In the genomic region with DNA sequence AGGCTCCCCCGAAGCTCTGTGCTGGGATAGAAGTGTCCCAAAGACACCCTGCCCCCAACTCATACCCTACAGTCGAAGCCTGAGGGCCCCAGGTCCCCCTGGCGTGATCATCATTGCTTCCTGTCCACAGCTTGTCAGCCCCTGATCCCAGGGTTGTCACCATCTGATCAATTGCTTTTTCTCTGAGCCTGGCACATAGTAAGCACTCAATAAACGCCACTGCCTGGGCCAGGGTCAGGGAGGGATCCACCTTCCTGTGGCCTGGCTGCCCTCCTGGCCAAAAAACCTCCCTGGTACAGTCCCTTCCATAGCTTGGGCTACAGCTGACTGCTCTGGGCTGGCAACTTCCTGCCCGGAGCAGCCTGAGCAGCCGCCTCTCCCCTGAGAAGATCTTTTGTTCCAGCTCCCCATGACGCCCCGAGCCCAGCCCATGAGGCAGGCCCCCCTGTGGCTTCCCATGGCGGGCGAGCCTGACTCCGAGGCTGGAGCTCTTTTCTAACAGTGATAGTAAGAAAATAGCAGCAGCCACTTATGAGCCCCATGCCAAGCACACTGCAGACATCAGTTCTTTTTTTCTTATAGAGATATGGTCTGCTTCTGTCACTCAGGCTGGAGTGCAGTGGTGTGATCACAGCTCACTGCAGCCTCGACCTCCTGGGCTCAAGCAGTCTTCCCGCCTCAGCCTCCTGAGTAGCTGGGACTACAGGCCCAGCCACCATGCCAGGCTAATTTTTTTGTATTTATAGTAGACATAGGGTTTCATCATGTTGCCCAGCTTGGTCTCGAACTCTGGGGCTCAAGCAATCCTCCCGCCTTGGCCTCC, we compare ENCODE assay signal across 9 cellular contexts. TPM values are rescaled to one million over a fixed set of nuclear protein-coding genes. Genes with fewer than 3 reads are reported as not detected.
A peak's percentile ranks its signal among the peaks of the same experiment; 100 is the strongest.
DNase-seq lines count a peak whose midpoint lies in the region; ATAC-seq and TF ChIP-seq lines count a peak whose summit lies in the region.
"Had no signal": no experiment of that assay in that cellular context is flagged by ENCODE, and none has a peak within 500 bp of the region (broad histone marks: within the 10 kb centered on the region; RNA-seq: fewer than 3 reads in every experiment).

No MANE protein-coding gene starts in this region.

- no peak for TF ChIP-seq CTCF in astrocyte of the spinal cord (IDR thresholded peaks at IDR 0.05; ENCODE audit: low read depth, low read length)
- no peak for TF ChIP-seq CTCF in lower lobe of right lung (IDR thresholded peaks at IDR 0.05)

- H3K9me3 ChIP-seq in Karpas-422 (ENCODE audit: low read length) (no peaks in the 10 kb centered on the region), lower lobe of right lung (no peaks in the 10 kb centered on the region)

- H3K4me3 ChIP-seq in ACC112 (ENCODE audit: low read depth, low read length) (no peak overlapping the region), Karpas-422 (ENCODE audit: low read length) (no peak overlapping the region), astrocyte of the spinal cord (ENCODE audit: low read depth, low read length) (no peak overlapping the region), lower lobe of right lung (no peak overlapping the region)

- H3K9me2 ChIP-seq in Karpas-422 (replicated peaks; ENCODE audit: insufficient read depth, low read length), result no peaks in the 10 kb centered on the region

- DNase-seq in Karpas-422 (no peak), astrocyte of the spinal cord (ENCODE audit: low read depth, low spot score) (peak; percentile 75), lower lobe of right lung (no peak), NK-92 (lab: John Stamatoyannopoulos, UW; ENCODE audit: unreplicated experiment) (no peak)
- DNase-seq in stimulated activated CD4-positive, alpha-beta T cell treated with anti-CD3 and anti-CD28 coated beads, Interleukin-4, amount 100 ng/mL, for 1 hour, result no peak

- peaks cover 71% of the 10 kb centered on the region for H3K4me1 ChIP-seq in ACC112 (ENCODE audit: control insufficient read depth, insufficient read depth, low read length, unreplicated experiment)
- H3K4me1 ChIP-seq in Karpas-422 (ENCODE audit: low read length), result peaks cover 49% of the 10 kb centered on the region
- peaks cover 69% of the 10 kb centered on the region for H3K4me1 ChIP-seq in lower lobe of right lung

- H3K27ac ChIP-seq in ACC112 (ENCODE audit: low read depth, low read length) (peak overlapping the region; percentile 97), Karpas-422 (ENCODE audit: low read length) (peak overlapping the region; percentile 7), lower lobe of right lung (peak overlapping the region; percentile 86)
- H3K27ac ChIP-seq: VCaP had no signal

- intact Hi-C loops in lower lobe of right lung (cut with DNase I), result no loop called here

- no peak overlapping the region for H3K4me2 ChIP-seq in Karpas-422 (ENCODE audit: low read depth, low read length, poor library complexity, severe bottlenecking)

- H3K36me3 ChIP-seq in ACC112 (ENCODE audit: insufficient read depth, low read length) (peaks cover 17% of the 10 kb centered on the region; the same call in 1 of the 2 replicates), Karpas-422 (ENCODE audit: insufficient read depth, low read length) (no peaks in the 10 kb centered on the region), lower lobe of right lung (peaks cover 4% of the 10 kb centered on the region)

- no peak overlapping the region for H3K9ac ChIP-seq in Karpas-422 (ENCODE audit: low read length)

- in situ Hi-C loops in astrocyte of the spinal cord (cut with HindIII; ENCODE audit: low sequenced_read_pairs), result no loop called here

- peaks cover 92% of the 10 kb centered on the region for H3K79me2 ChIP-seq in ACC112 (ENCODE audit: control insufficient read depth, insufficient read depth, low read length, unreplicated experiment)
- H3K79me2 ChIP-seq in Karpas-422 (ENCODE audit: low read length), result peaks cover 93% of the 10 kb centered on the region

- no peak for ATAC-seq in lower lobe of right lung
- ATAC-seq in HG03469 (IDR thresholded peaks at IDR 0.05; ENCODE audit: unreplicated experiment), result no peak
- no peak for ATAC-seq in HG03139 (IDR thresholded peaks at IDR 0.05; ENCODE audit: unreplicated experiment)

- H3K27me3 ChIP-seq in ACC112 (ENCODE audit: insufficient read depth, low read length) (no peaks in the 10 kb centered on the region), Karpas-422 (ENCODE audit: low read length) (no peaks in the 10 kb centered on the region), lower lobe of right lung (ENCODE audit: low read depth) (no peaks in the 10 kb centered on the region)

- no peak overlapping the region for H2AFZ ChIP-seq in ACC112 (ENCODE audit: low read length, unreplicated experiment)
- H2AFZ ChIP-seq in Karpas-422 (ENCODE audit: low read length), result no peak overlapping the region

- H4K20me1 ChIP-seq in Karpas-422 (ENCODE audit: insufficient read depth, low read depth, low read length), result peaks cover 23% of the 10 kb centered on the region

RNA-seq across cellular contexts. Expression of a gene that starts 6.5 kb away (rescaled TPM):
- total RNA-seq in Karpas-422 (2014; rRNA removed; shearing (Covaris generic); ENCODE audit: low replicate concordance), result 16.7 and 20.8 TPM in 2 replicates
- total RNA-seq in lower lobe of right lung, result 49.5 TPM

RNA-seq across cellular contexts. Expression of a gene that starts 43.3 kb away (rescaled TPM):
- 0.11 and 0.61 TPM in 2 replicates for total RNA-seq in Karpas-422 (2014; rRNA removed; shearing (Covaris generic); ENCODE audit: low replicate concordance)
- 20.5 TPM for total RNA-seq in lower lobe of right lung

Comparison
In these comparisons a context has a peak if more than half of its experiments do, and no peak if none do; other contexts are left out.
1. H3K27ac ChIP-seq: peak in every context shown above with its lines; median percentile 97 in ACC112; 86 in lower lobe of right lung; 7 in Karpas-422.
2. RNA of a gene that starts 43.3 kb away (total RNA-seq): 20.5 TPM in lower lobe of right lung (single experiment); 0.11 to 0.61 TPM in Karpas-422; every median in the first group is over 10 times any median in the second.